Comparison of ENCODE assay signal across 16 cellular contexts in the genomic region with DNA sequence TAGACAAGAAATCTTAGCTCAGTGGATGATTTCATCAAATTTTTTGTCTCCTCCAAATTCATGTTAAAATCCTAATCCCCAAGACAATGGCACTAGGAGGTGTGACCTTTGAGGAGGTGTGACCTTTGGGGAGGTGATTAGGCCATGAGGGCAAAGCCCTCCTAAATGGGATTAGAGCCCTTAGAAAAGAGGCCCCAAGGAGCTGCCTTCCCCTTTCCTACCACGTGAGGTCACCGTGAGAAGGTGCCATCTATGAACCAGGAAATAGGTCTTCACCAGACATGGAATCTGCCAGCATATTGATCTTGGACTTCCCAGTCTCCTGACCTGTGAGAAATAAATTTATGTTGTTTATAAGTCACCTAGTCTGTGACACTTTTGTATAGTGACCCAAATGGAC.
DNase-seq lines count a peak whose midpoint lies in the region; ATAC-seq and TF ChIP-seq lines count a peak whose summit lies in the region.
"Had no signal": no experiment of that assay in that cellular context is flagged by ENCODE, and none has a peak within 500 bp of the region (broad histone marks: within the 10 kb centered on the region; RNA-seq: fewer than 3 reads in every experiment).

No MANE protein-coding gene starts in this region.

- H3K27me3 ChIP-seq in Caco-2 (replicated peaks; ENCODE audit: control insufficient read depth, insufficient read depth, low read length) (no peaks in the 10 kb centered on the region), HCT116 (ENCODE audit: insufficient read depth, low read length) (peaks cover 14% of the 10 kb centered on the region; the same call in 1 of the 2 replicates), PC-3 (ENCODE audit: low read length) (peaks cover 65% of the 10 kb centered on the region), hepatocyte (peaks cover 11% of the 10 kb centered on the region)
- H3K27me3 ChIP-seq: ovary had no signal

- H3K9me3 Mint-ChIP-seq in Caco-2 (ENCODE audit: unreplicated experiment): no peaks in the 10 kb centered on the region
- H3K9me3 Mint-ChIP-seq: activated T-helper 2 cell treated with anti-CD3 and anti-CD28 coated beads, Interferon-gamma antibody, Interleukin-2, Interleukin-4, amounts not matched to agents 10 μg/mL and 5 μg/mL and 100 μg/mL, durations not matched to agents 14 hours and 24 hours and 36 hours had no signal

- POLR2A ChIA-PET in Caco-2 (lab: Charles Lee): no interaction called here
- POLR2A ChIA-PET in HCT116 (lab: Charles Lee): no interaction called here
- POLR2A ChIA-PET in PC-3 (lab: Charles Lee; ENCODE audit: unreplicated experiment): no interaction called here

- H3K36me3 Mint-ChIP-seq in Caco-2 (ENCODE audit: insufficient read depth, unreplicated experiment): no peaks in the 10 kb centered on the region
- H3K36me3 Mint-ChIP-seq: CD14-positive monocyte had no signal

- no peaks in the 10 kb centered on the region for H3K79me2 ChIP-seq in HCT116 (ENCODE audit: insufficient read depth, low read length)
- H3K79me2 ChIP-seq in PC-3 (ENCODE audit: low read length): no peaks in the 10 kb centered on the region
- no peaks in the 10 kb centered on the region for H3K79me2 ChIP-seq in hepatocyte

- TF ChIP-seq CTCF in Caco-2 (IDR thresholded peaks at IDR 0.05; ENCODE audit: insufficient read depth in 1 of 2, low read depth in 1 of 2, low read length in 1 of 2, severe bottlenecking in 1 of 2, unreplicated experiment in 1 of 2): peak; percentile 46 to 68
- TF ChIP-seq CTCF in HCT116 (IDR thresholded peaks at IDR 0.05 in 2 of 3, conservative IDR thresholded peaks at IDR 0.05 in 1 of 3; ENCODE audit: borderline replicate concordance in 1 of 3, insufficient read depth in 1 of 3, low read depth in 2 of 3, low read length in 2 of 3): peak; percentile 15 to 36 (median 18); a peak in 3 of 6 replicates
- peak; percentile 36; the same call in 1 of the 2 replicates for TF ChIP-seq CTCF in PC-3 (conservative IDR thresholded peaks at IDR 0.05; ENCODE audit: low read depth, low read length)
- peak; percentile 14 for TF ChIP-seq CTCF in hepatocyte (IDR thresholded peaks at IDR 0.05; ENCODE audit: poor library complexity)

- H3K9me2 ChIP-seq in HCT116 (ENCODE audit: insufficient read depth) (no peaks in the 10 kb centered on the region), PC-3 (replicated peaks; ENCODE audit: low read length) (no peaks in the 10 kb centered on the region), hepatocyte (replicated peaks; ENCODE audit: insufficient read depth) (no peaks in the 10 kb centered on the region)

- H3K27ac ChIP-seq in HCT116 (ENCODE audit: low read depth, low read length): no peak overlapping the region
- H3K27ac ChIP-seq in PC-3 (ENCODE audit: low read length): no peak overlapping the region
- H3K27ac ChIP-seq in hepatocyte: no peak overlapping the region
- H3K27ac ChIP-seq: heart right ventricle, ovary had no signal

- no peak overlapping the region for H3K4me3 Mint-ChIP-seq in Caco-2 (ENCODE audit: unreplicated experiment)
- H3K4me3 Mint-ChIP-seq: CD14-positive monocyte had no signal

- BruUV-seq in Caco-2 (replicated peaks; lab: Mats Ljungman, UMichigan) (no TSS peak), HCT116 (replicated peaks; lab: Mats Ljungman, UMichigan) (no TSS peak), PC-3 (replicated peaks; lab: Mats Ljungman, UMichigan) (no TSS peak)

- no peak overlapping the region for H3K4me2 ChIP-seq in HCT116 (ENCODE audit: low read length)
- no peak overlapping the region for H3K4me2 ChIP-seq in PC-3 (ENCODE audit: low read length)
- H3K4me2 ChIP-seq in hepatocyte: no peak overlapping the region

- H3K9ac ChIP-seq in HCT116 (ENCODE audit: low read length) (no peak overlapping the region), PC-3 (ENCODE audit: low read length) (no peak overlapping the region)

- DNase-seq in Caco-2: peak in 1 of 2 experiments; percentile 52
- no peak for DNase-seq in HCT116 (ENCODE audit: low read depth, low spot score)
- DNase-seq in PC-3: peak; percentile 22
- no peak for DNase-seq in hepatocyte (ENCODE audit: low spot score)
- no peak for DNase-seq in NCI-H748 treated with DMSO at 0.1 percent for 48 hours (lab: John Stamatoyannopoulos, UW)
- DNase-seq in NOMO-1 treated with dmso at 0.1 percent for 144 hours (lab: John Stamatoyannopoulos, UW; ENCODE audit: unreplicated experiment): no peak
- no peak for DNase-seq in NCI-H2107 treated with DMSO at 0.1 percent for 48 hours (lab: John Stamatoyannopoulos, UW; ENCODE audit: unreplicated experiment)
- no peak for DNase-seq in T-helper 1 cell
- DNase-seq: activated CD4-positive, alpha-beta T cell treated with anti-CD3 and anti-CD28 coated beads, Interleukin-2, amount 50 U/mL, for 1 hour; heart right ventricle; KG1; NCI-H345; ovary had no signal

- intact Hi-C loops in Caco-2 (cut with micrococcal nuclease; ENCODE audit: unreplicated experiment) (loop anchor here (1.0 to 10.0 kb wide), 4 partner anchors 109 to 333 kb away; no protein-coding TSS in a partner anchor), HCT116 (cut with micrococcal nuclease) (no loop called here), PC-3 (cut with micrococcal nuclease) (no loop called here)

- no peaks in the 10 kb centered on the region for H3F3A ChIP-seq in PC-3 (ENCODE audit: low read length, unreplicated experiment)

- CTCF ChIA-PET in Caco-2 (lab: Charles Lee) (interaction anchor here (0.6 to 2.3 kb wide), 4 partner anchors 16 to 112 kb away, joined by 3 to 18 read pairs (median 4); no protein-coding TSS in a partner anchor), HCT116 (lab: Charles Lee) (interaction anchor here (1.0 kb wide), 1 partner anchor 109 kb away, joined by 3 read pairs; no protein-coding TSS in a partner anchor), PC-3 (lab: Charles Lee) (no interaction called here)

- ATAC-seq in HCT116 (peak; percentile 78), PC-3 (no peak)
- ATAC-seq: heart right ventricle had no signal

- H4K20me1 ChIP-seq in HCT116 (ENCODE audit: insufficient read depth): no peaks in the 10 kb centered on the region
- no peaks in the 10 kb centered on the region for H4K20me1 ChIP-seq in PC-3 (ENCODE audit: low read length)
- H4K20me1 ChIP-seq in hepatocyte (ENCODE audit: insufficient read depth, poor library complexity, severe bottlenecking): no peaks in the 10 kb centered on the region

- H3K4me1 ChIP-seq in Caco-2: no peaks in the 10 kb centered on the region
- no peaks in the 10 kb centered on the region for H3K4me1 ChIP-seq in HCT116 (ENCODE audit: control insufficient read depth in 1 of 2, insufficient read depth in 2 of 2, low read length in 2 of 2)
- H3K4me1 ChIP-seq in PC-3 (ENCODE audit: insufficient read depth, low read length): no peaks in the 10 kb centered on the region
- H3K4me1 ChIP-seq in hepatocyte (ENCODE audit: insufficient read depth): no peaks in the 10 kb centered on the region
- H3K4me1 ChIP-seq: heart right ventricle had no signal

- 72% methylated on average over 2 of the region's 2 CpGs for WGBS in hepatocyte (ENCODE audit: low lambda C conversion rate, missing lambda C conversion rate)

- peaks cover 9% of the 10 kb centered on the region for H3K27me3 Mint-ChIP-seq in Caco-2 (ENCODE audit: insufficient read depth, unreplicated experiment)

- H3K4me3 ChIP-seq in Caco-2 (ENCODE audit: low read depth, low read length) (no peak overlapping the region), HCT116 (replicated peaks in 1 of 2; ENCODE audit: low read depth in 1 of 2, low read length in 2 of 2) (no peak overlapping the region), PC-3 (ENCODE audit: low read length) (no peak overlapping the region), hepatocyte (no peak overlapping the region)
- H3K4me3 ChIP-seq: heart right ventricle, lung, ovary had no signal

- H3K36me3 ChIP-seq in Caco-2 (ENCODE audit: control insufficient read depth, insufficient read depth, low read length): no peaks in the 10 kb centered on the region
- no peaks in the 10 kb centered on the region for H3K36me3 ChIP-seq in HCT116 (ENCODE audit: control insufficient read depth in 1 of 2, insufficient read depth in 2 of 2, low read length in 2 of 2)
- H3K36me3 ChIP-seq in PC-3 (ENCODE audit: low read depth, low read length): no peaks in the 10 kb centered on the region
- H3K36me3 ChIP-seq in hepatocyte (replicated peaks; ENCODE audit: insufficient read depth, low read depth): no peaks in the 10 kb centered on the region
- H3K36me3 ChIP-seq: heart right ventricle, ovary had no signal

- TF ChIP-seq RAD21 in HCT116 (IDR thresholded peaks at IDR 0.05; ENCODE audit: low read depth): peak; percentile 35; the same call in 1 of the 2 replicates

- H2AFZ ChIP-seq in HCT116 (ENCODE audit: low read depth, low read length, poor library complexity, severe bottlenecking) (no peak overlapping the region), PC-3 (ENCODE audit: low read length) (no peak overlapping the region), hepatocyte (no peak overlapping the region)

- RAD21 ChIA-PET in HCT116 (lab: Charles Lee; ENCODE audit: low non-redundant PET in 1 of 2, low total read pairs in 2 of 2, uncharacterized antibody in 2 of 2, unreplicated experiment in 2 of 2): interaction anchor here in 1 of 2 experiments (1.2 kb wide), 1 partner anchor 109 kb away, joined by 3 read pairs; no protein-coding TSS in a partner anchor

- H3K27ac Mint-ChIP-seq in Caco-2 (ENCODE audit: unreplicated experiment): no peak overlapping the region
- H3K27ac Mint-ChIP-seq: activated T-helper 2 cell treated with anti-CD3 and anti-CD28 coated beads, Interferon-gamma antibody, Interleukin-2, Interleukin-4, amounts not matched to agents 10 μg/mL and 5 μg/mL and 100 μg/mL, durations not matched to agents 14 hours and 24 hours and 36 hours; CD14-positive monocyte had no signal

- H3K9me3 ChIP-seq in Caco-2 (no peaks in the 10 kb centered on the region), HCT116 (ENCODE audit: control insufficient read depth in 1 of 2, insufficient read depth in 1 of 2, low read depth in 1 of 2, low read length in 2 of 2) (no peaks in the 10 kb centered on the region), PC-3 (ENCODE audit: low read length) (no peaks in the 10 kb centered on the region), hepatocyte (ENCODE audit: low read depth) (no peaks in the 10 kb centered on the region)
- H3K9me3 ChIP-seq: ovary had no signal

- H3K4me1 Mint-ChIP-seq in Caco-2 (ENCODE audit: low read depth, unreplicated experiment): no peaks in the 10 kb centered on the region
- H3K4me1 Mint-ChIP-seq: CD14-positive monocyte had no signal

- TF ChIP-seq POLR2A in HCT116 (IDR thresholded peaks at IDR 0.05; ENCODE audit: borderline replicate concordance, extremely low read depth, insufficient read depth, insufficient read length): no peak

TF ChIP-seq in HCT116, 20 proteins besides CTCF, POLR2A, EP300 and RAD21 (continues in another document):
- TF ChIP-seq SIN3A (IDR thresholded peaks at IDR 0.05; ENCODE audit: low read depth): no peak
